1 cellular context compared by ENCODE assay signal in the genomic region with DNA sequence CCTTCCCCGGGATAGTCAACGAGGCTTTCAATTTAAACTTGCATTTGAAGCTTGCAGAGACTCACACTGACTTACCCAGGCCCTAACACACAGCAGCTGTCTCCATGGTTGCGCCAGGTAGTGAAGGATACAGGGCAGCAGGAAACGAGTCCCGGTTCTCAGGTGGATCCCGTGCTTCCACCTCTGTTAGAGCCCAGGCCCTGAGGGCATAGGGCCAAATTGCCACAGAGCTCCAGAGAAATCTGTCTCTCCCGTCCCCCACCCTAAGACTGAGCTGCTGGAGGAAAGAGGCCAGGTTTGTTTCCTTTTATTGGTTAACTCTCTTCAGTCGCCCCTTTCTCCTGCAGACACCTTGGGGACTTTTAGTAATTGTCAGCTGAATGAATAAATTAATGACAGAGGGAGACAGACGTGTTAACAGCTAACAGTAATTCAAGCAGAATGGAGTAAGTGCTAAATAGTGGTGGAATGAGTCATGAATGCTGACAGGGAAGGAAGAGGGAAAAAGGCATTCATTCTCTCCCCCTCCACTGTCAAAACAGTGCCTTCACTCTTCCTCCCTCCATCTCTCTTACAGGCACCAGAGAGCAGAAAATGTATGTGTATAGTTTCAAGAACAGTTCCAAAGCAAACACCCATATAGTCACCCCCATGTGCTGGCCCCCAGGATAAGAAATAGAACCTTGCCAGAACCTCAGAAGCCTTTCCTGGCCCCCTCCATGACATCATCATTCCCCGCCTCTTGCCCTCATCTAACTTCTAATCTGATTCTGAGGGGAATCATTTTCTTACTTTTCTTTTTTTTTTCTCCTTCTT.
TF ChIP-seq lines count a peak whose summit lies in the region.

No MANE protein-coding gene starts in this region.

TF ChIP-seq in K562, 482 proteins besides CTCF, POLR2A, EP300 and RAD21 (continued from another document and continues in another):
- TF ChIP-seq, protein P1, sequence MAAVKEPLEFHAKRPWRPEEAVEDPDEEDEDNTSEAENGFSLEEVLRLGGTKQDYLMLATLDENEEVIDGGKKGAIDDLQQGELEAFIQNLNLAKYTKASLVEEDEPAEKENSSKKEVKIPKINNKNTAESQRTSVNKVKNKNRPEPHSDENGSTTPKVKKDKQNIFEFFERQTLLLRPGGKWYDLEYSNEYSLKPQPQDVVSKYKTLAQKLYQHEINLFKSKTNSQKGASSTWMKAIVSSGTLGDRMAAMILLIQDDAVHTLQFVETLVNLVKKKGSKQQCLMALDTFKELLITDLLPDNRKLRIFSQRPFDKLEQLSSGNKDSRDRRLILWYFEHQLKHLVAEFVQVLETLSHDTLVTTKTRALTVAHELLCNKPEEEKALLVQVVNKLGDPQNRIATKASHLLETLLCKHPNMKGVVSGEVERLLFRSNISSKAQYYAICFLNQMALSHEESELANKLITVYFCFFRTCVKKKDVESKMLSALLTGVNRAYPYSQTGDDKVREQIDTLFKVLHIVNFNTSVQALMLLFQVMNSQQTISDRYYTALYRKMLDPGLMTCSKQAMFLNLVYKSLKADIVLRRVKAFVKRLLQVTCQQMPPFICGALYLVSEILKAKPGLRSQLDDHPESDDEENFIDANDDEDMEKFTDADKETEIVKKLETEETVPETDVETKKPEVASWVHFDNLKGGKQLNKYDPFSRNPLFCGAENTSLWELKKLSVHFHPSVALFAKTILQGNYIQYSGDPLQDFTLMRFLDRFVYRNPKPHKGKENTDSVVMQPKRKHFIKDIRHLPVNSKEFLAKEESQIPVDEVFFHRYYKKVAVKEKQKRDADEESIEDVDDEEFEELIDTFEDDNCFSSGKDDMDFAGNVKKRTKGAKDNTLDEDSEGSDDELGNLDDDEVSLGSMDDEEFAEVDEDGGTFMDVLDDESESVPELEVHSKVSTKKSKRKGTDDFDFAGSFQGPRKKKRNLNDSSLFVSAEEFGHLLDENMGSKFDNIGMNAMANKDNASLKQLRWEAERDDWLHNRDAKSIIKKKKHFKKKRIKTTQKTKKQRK (IDR thresholded peaks at IDR 0.05; ENCODE audit: borderline replicate concordance, low read depth, low read length) = no peak
- TF ChIP-seq CBX8 (IDR thresholded peaks at IDR 0.05; ENCODE audit: borderline replicate concordance, extremely low read depth, low read depth, low read length, poor library complexity, severe bottlenecking) (no peak), NR1H2 (CRISPR knock-in tag; IDR thresholded peaks at IDR 0.05) (no peak), SREBF2 (CRISPR knock-in tag; IDR thresholded peaks at IDR 0.05) (no peak), BACH1 (tag; IDR thresholded peaks at IDR 0.05) (0 out of 2 replicates have a peak, but pooled peaks have one; percentile 16), NCOA1 (IDR thresholded peaks at IDR 0.05; ENCODE audit: low read depth) (no peak), ARID4B (CRISPR knock-in tag; IDR thresholded peaks at IDR 0.05) (no peak), KLF1 (tag; IDR thresholded peaks at IDR 0.05) (no peak), HDAC6 (IDR thresholded peaks at IDR 0.05; ENCODE audit: low read depth, low read length) (no peak), BHLHE40 (IDR thresholded peaks at IDR 0.05; ENCODE audit: low read length) (no peak), HOXB6 (CRISPR knock-in tag; IDR thresholded peaks at IDR 0.05; ENCODE audit: borderline replicate concordance) (no peak), GABPB2 (CRISPR knock-in tag; conservative IDR thresholded peaks at IDR 0.05) (no peak), ZNF551 (CRISPR knock-in tag; IDR thresholded peaks at IDR 0.05) (no peak), TBL1XR1 (IDR thresholded peaks at IDR 0.05; ENCODE audit: low read length in 2 of 2) (no peak), ELF4 (CRISPR knock-in tag; IDR thresholded peaks at IDR 0.05) (no peak), ZSCAN32 (CRISPR knock-in tag; IDR thresholded peaks at IDR 0.05) (no peak), ESRRB (CRISPR knock-in tag; IDR thresholded peaks at IDR 0.05; ENCODE audit: borderline replicate concordance) (no peak), TCF3 (CRISPR knock-in tag; IDR thresholded peaks at IDR 0.05) (no peak), ZNF316 (IDR thresholded peaks at IDR 0.05) (peak; percentile 77), SMAD3 (CRISPR knock-in tag; conservative IDR thresholded peaks at IDR 0.05) (no peak), CHCHD3 (CRISPR knock-in tag; IDR thresholded peaks at IDR 0.05) (no peak), E2F4 (CRISPR knock-in tag; IDR thresholded peaks at IDR 0.05; ENCODE audit: low read depth) (no peak), ZZZ3 (IDR thresholded peaks at IDR 0.05) (no peak), STAT5B (CRISPR knock-in tag; IDR thresholded peaks at IDR 0.05) (no peak), FOS (IDR thresholded peaks at IDR 0.05; ENCODE audit: extremely low read depth, insufficient read length) (peak; percentile 21), SRF (CRISPR knock-in tag; IDR thresholded peaks at IDR 0.05) (no peak), KAT7 (CRISPR knock-in tag; IDR thresholded peaks at IDR 0.05; ENCODE audit: borderline replicate concordance) (no peak), FOXP1 (CRISPR knock-in tag; IDR thresholded peaks at IDR 0.05) (no peak), COPS2 (conservative IDR thresholded peaks at IDR 0.05) (no peak), PHB2 (IDR thresholded peaks at IDR 0.05; ENCODE audit: low read depth) (no peak), CREB5 (CRISPR knock-in tag; IDR thresholded peaks at IDR 0.05) (no peak), KDM5B (IDR thresholded peaks at IDR 0.05; ENCODE audit: insufficient replicate concordance, low read depth, low read length) (no peak), MYC (IDR thresholded peaks at IDR 0.05; ENCODE audit: low read depth, low read length) (no peak), MYC (CRISPR knock-in tag; IDR thresholded peaks at IDR 0.05; ENCODE audit: borderline replicate concordance, low read depth) (no peak), FOXK2 (conservative IDR thresholded peaks at IDR 0.05 in 1 of 2, IDR thresholded peaks at IDR 0.05 in 1 of 2; ENCODE audit: low read depth in 2 of 2) (peak in 1 of 2 experiments; percentile 22; a peak in 1 of 4 replicates), CXXC5 (CRISPR knock-in tag; IDR thresholded peaks at IDR 0.05) (no peak), RNF2 (IDR thresholded peaks at IDR 0.05) (no peak), PCBP2 (IDR thresholded peaks at IDR 0.05; ENCODE audit: low read depth, low read length, poor library complexity, severe bottlenecking) (no peak), POLR2B (IDR thresholded peaks at IDR 0.05; ENCODE audit: low read depth, partially characterized antibody) (no peak), ARHGAP35 (IDR thresholded peaks at IDR 0.05; ENCODE audit: partially characterized antibody) (no peak), NONO (IDR thresholded peaks at IDR 0.05; ENCODE audit: low read depth in 2 of 2, low read length in 1 of 2) (no peak)
- TF ChIP-seq, protein P2, sequence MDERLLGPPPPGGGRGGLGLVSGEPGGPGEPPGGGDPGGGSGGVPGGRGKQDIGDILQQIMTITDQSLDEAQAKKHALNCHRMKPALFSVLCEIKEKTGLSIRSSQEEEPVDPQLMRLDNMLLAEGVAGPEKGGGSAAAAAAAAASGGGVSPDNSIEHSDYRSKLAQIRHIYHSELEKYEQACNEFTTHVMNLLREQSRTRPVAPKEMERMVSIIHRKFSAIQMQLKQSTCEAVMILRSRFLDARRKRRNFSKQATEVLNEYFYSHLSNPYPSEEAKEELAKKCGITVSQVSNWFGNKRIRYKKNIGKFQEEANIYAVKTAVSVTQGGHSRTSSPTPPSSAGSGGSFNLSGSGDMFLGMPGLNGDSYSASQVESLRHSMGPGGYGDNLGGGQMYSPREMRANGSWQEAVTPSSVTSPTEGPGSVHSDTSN (CRISPR knock-in tag; IDR thresholded peaks at IDR 0.05; ENCODE audit: low read depth) = no peak
- TF ChIP-seq, protein P2 (tag; conservative IDR thresholded peaks at IDR 0.05; ENCODE audit: low read depth) = peak; percentile 80
- TF ChIP-seq, protein P3, sequence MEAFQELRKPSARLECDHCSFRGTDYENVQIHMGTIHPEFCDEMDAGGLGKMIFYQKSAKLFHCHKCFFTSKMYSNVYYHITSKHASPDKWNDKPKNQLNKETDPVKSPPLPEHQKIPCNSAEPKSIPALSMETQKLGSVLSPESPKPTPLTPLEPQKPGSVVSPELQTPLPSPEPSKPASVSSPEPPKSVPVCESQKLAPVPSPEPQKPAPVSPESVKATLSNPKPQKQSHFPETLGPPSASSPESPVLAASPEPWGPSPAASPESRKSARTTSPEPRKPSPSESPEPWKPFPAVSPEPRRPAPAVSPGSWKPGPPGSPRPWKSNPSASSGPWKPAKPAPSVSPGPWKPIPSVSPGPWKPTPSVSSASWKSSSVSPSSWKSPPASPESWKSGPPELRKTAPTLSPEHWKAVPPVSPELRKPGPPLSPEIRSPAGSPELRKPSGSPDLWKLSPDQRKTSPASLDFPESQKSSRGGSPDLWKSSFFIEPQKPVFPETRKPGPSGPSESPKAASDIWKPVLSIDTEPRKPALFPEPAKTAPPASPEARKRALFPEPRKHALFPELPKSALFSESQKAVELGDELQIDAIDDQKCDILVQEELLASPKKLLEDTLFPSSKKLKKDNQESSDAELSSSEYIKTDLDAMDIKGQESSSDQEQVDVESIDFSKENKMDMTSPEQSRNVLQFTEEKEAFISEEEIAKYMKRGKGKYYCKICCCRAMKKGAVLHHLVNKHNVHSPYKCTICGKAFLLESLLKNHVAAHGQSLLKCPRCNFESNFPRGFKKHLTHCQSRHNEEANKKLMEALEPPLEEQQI (IDR thresholded peaks at IDR 0.05) = no peak
- TF ChIP-seq, protein P4, sequence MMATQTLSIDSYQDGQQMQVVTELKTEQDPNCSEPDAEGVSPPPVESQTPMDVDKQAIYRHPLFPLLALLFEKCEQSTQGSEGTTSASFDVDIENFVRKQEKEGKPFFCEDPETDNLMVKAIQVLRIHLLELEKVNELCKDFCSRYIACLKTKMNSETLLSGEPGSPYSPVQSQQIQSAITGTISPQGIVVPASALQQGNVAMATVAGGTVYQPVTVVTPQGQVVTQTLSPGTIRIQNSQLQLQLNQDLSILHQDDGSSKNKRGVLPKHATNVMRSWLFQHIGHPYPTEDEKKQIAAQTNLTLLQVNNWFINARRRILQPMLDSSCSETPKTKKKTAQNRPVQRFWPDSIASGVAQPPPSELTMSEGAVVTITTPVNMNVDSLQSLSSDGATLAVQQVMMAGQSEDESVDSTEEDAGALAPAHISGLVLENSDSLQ (IDR thresholded peaks at IDR 0.05) = peak; percentile 59
- TF ChIP-seq, protein P5, sequence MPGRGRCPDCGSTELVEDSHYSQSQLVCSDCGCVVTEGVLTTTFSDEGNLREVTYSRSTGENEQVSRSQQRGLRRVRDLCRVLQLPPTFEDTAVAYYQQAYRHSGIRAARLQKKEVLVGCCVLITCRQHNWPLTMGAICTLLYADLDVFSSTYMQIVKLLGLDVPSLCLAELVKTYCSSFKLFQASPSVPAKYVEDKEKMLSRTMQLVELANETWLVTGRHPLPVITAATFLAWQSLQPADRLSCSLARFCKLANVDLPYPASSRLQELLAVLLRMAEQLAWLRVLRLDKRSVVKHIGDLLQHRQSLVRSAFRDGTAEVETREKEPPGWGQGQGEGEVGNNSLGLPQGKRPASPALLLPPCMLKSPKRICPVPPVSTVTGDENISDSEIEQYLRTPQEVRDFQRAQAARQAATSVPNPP (IDR thresholded peaks at IDR 0.05; ENCODE audit: borderline replicate concordance, insufficient read depth, insufficient read length) = no peak
